Comparison of ENCODE assay signal across 29 cellular contexts in genomic region chr1:232636799-232637198, GRCh38.
"Had no signal": no experiment of that assay in that cellular context is flagged by ENCODE, and none has a peak within 500 bp of the region (broad histone marks: within the 10 kb centered on the region; RNA-seq: fewer than 3 reads in every experiment).

No MANE protein-coding gene starts in this region.

- ATAC-seq: activated CD8-positive, alpha-beta memory T cell treated with anti-CD3 and anti-CD28 coated beads, Interleukin-2, amount 10 ng/mL, durations not matched to agents 7 days and 5 days; activated CD8-positive, alpha-beta T cell treated with anti-CD3 and anti-CD28 coated beads, Interleukin-2, amount 10 ng/mL, durations not matched to agents 7 days and 5 days; activated naive CD4-positive, alpha-beta T cell treated with anti-CD3 and anti-CD28 coated beads, Interleukin-2, amount 50 U/mL, for 72 hours; gastroesophageal sphincter; heart right ventricle; T-cell had no signal

- H3K4me1 ChIP-seq: ascending aorta, breast epithelium, colonic mucosa, esophagus squamous epithelium had no signal

- H3K27ac ChIP-seq: ascending aorta, breast epithelium, cardiac muscle cell, colonic mucosa, epithelial cell of prostate, esophagus squamous epithelium, gastroesophageal sphincter, heart right ventricle had no signal

- H3K4me3 ChIP-seq: ascending aorta, breast epithelium, cardiac muscle cell, colonic mucosa, esophagus squamous epithelium, gastroesophageal sphincter, heart right ventricle had no signal

- DNase-seq: activated CD4-positive, alpha-beta memory T cell treated with anti-CD3 and anti-CD28 coated beads for 36 hours; activated CD4-positive, alpha-beta T cell treated with anti-CD3 and anti-CD28 coated beads for 1 hour; activated CD4-positive, alpha-beta T cell treated with anti-CD3 and anti-CD28 coated beads, Interleukin-2, amount 10 ng/mL, durations not matched to agents 24 days and 14 days; activated CD8-positive, alpha-beta memory T cell treated with anti-CD3 and anti-CD28 coated beads, Interleukin-2, amount 10 ng/mL, durations not matched to agents 7 days and 5 days; activated CD8-positive, alpha-beta memory T cell treated with anti-CD3 and anti-CD28 coated beads, Interleukin-2, amount 50 U/mL, for 4 hours; activated CD8-positive, alpha-beta T cell treated with anti-CD3 and anti-CD28 coated beads, Interleukin-2, amount 10 ng/mL, durations not matched to agents 7 days and 5 days; activated gamma-delta T cell; activated naive CD4-positive, alpha-beta T cell; activated naive CD4-positive, alpha-beta T cell treated with anti-CD3 and anti-CD28 coated beads, Interleukin-2, amount 10 ng/mL, durations not matched to agents 7 days and 5 days; activated naive CD8-positive, alpha-beta T cell treated with anti-CD3 and anti-CD28 coated beads, Interleukin-2, amount 10 ng/mL, durations not matched to agents 7 days and 5 days; activated T-cell treated with anti-CD3 and anti-CD28 coated beads, Interleukin-2, amount 50 U/mL, for 1 hour; activated T-cell treated with anti-CD3 and anti-CD28 coated beads, Interleukin-2, amount 50 U/mL, for 48 hours; central memory CD4-positive, alpha-beta T cell; cerebellar nuclear complex; colonic mucosa; effector CD8-positive, alpha-beta T cell; esophagus squamous epithelium; foreskin melanocyte; heart right ventricle; T-cell; T1000 had no signal

- H3K9me3 ChIP-seq: ascending aorta, breast epithelium, colonic mucosa, esophagus squamous epithelium, gastroesophageal sphincter, heart right ventricle had no signal

- FAIRE-seq: endometrium, endothelial cell of umbilical vein had no signal
